9 cellular contexts compared by ENCODE assay signal in the genomic region with DNA sequence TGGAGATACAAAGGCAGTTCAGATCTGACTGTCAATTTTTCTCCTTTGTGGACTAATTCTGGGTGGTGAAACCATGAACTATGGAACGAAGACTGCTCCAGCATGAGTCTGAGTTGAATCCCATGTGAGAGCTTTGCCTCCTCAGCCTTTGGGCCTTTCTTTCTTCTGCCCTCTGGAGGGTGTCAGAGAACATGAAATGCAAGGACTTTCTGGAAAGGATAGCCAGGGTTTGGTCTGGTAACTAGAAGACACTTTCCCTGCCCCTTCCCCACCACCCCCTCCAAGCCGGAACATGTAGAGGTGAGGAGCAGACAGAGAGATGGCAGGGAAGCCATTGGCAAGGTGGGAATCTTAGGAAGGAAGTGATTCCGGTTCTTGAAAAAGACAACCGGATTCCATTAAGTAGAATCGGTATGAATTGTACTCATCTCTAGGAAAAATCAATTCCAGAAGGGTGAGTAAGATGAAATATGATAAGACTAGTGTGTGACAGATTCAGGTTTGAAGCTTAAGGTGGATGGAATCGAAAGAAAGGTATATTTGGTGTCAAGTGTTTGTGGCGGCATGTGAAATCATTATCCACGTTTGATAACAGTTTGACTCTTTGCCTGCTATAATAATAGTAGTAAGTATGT. TPM values are rescaled to one million over a fixed set of nuclear protein-coding genes. Genes with fewer than 3 reads are reported as not detected.
A peak's percentile ranks its signal among the peaks of the same experiment; 100 is the strongest.
DNase-seq lines count a peak whose midpoint lies in the region; ATAC-seq and TF ChIP-seq lines count a peak whose summit lies in the region.
"Had no signal": no experiment of that assay in that cellular context is flagged by ENCODE, and none has a peak within 500 bp of the region (broad histone marks: within the 10 kb centered on the region; RNA-seq: fewer than 3 reads in every experiment).

No MANE protein-coding gene starts in this region.

- H3K4me1 ChIP-seq in esophagus squamous epithelium (peaks cover 0 to 15% (median 14%) of the 10 kb centered on the region in 3 donors), ovary (ENCODE audit: insufficient read depth) (peaks cover 5% of the 10 kb centered on the region)

- peak; percentile 30 for DNase-seq in Daoy (ENCODE audit: low read depth)
- peak; percentile 43 for DNase-seq in NCI-H2227 treated with DMSO at 0.1 percent for 48 hours (lab: John Stamatoyannopoulos, UW)
- no peak for DNase-seq in esophagus squamous epithelium (lab: John Stamatoyannopoulos, UW)
- peak; percentile 44 for DNase-seq in myocyte (ENCODE audit: low read depth)
- DNase-seq in cerebellar cortex (ENCODE audit: low spot score): no peak
- no peak for DNase-seq in ovary

- no peaks in the 10 kb centered on the region for H3K27me3 ChIP-seq in esophagus squamous epithelium
- no peaks in the 10 kb centered on the region for H3K27me3 ChIP-seq in ovary

- peak in 2 of 6 experiments; percentile 14 to 19 for TF ChIP-seq CTCF in esophagus squamous epithelium (IDR thresholded peaks at IDR 0.05)
- no peak for TF ChIP-seq CTCF in ovary (IDR thresholded peaks at IDR 0.05)

- H3K27ac ChIP-seq in esophagus squamous epithelium: peak overlapping the region in 3 of 4 donors; percentile 80 to 90 (median 89)
- no peak overlapping the region for H3K27ac ChIP-seq in ovary
- H3K27ac ChIP-seq: skin epidermis had no signal

- intact Hi-C loops in esophagus squamous epithelium (cut with DNase I): loop anchor here (10.0 kb wide), 1 partner anchor 142 kb away; no protein-coding TSS in a partner anchor
- intact Hi-C loops in ovary (cut with DNase I): loop anchor here in 2 of 4 donors (5.0 to 10.0 kb wide), 3 partner anchors 36 to 142 kb away; no protein-coding TSS in a partner anchor

- TF ChIP-seq POLR2A in esophagus squamous epithelium (IDR thresholded peaks at IDR 0.05) (no peak), ovary (IDR thresholded peaks at IDR 0.05) (no peak)

- TF ChIP-seq EP300 in ovary (IDR thresholded peaks at IDR 0.05): no peak

- no peaks in the 10 kb centered on the region for H3K36me3 ChIP-seq in esophagus squamous epithelium
- no peaks in the 10 kb centered on the region for H3K36me3 ChIP-seq in ovary

- H3K9me3 ChIP-seq in esophagus squamous epithelium: no peaks in the 10 kb centered on the region
- no peaks in the 10 kb centered on the region for H3K9me3 ChIP-seq in ovary

- H3K4me3 ChIP-seq in esophagus squamous epithelium: peak overlapping the region in 1 of 4 donors; percentile 27
- no peak overlapping the region for H3K4me3 ChIP-seq in ovary
- H3K4me3 ChIP-seq: skin epidermis had no signal

- WGBS in esophagus squamous epithelium, 2 donors: 63% methylated on average over 5 to 8 of the region's 8 CpGs
- 72 to 80% (median 78%) methylated on average over 8 of the region's 8 CpGs for WGBS in ovary, 3 donors

- ATAC-seq in GM19023 (IDR thresholded peaks at IDR 0.05; ENCODE audit: unreplicated experiment) (no peak), HG02759 (IDR thresholded peaks at IDR 0.05; ENCODE audit: unreplicated experiment) (no peak)

RNA-seq across cellular contexts. Expression of gene FHL1, which starts 19.0 kb away (rescaled TPM):
- total RNA-seq in Daoy (2014; rRNA removed; shearing (Covaris generic)): 27.1 and 32.2 TPM in 2 replicates
- total RNA-seq in esophagus squamous epithelium (100 to 1,000 TPM in 2 of 4 donors, 10 to 100 TPM in 2; 17.1 to 509 (median 70.4) TPM), myocyte (501 and 805 TPM in 2 replicates), ovary (100 to 1,000 TPM in 3 of 7 donors, 10 to 100 TPM in 4; 62.0 to 313 (median 98.5) TPM)
- 262 TPM for polyA plus RNA-seq in myocyte (2012)
- polyA plus RNA-seq in ovary: 100 to 1,000 TPM in 1 of 2 donors, 10 to 100 TPM in 1; 97.0 to 508 TPM

Comparison
In these comparisons a context has a peak if more than half of its experiments do, and no peak if none do; other contexts are left out.
1. DNase-seq: peak in Daoy (single experiment), NCI-H2227 treated with DMSO at 0.1 percent for 48 hours (single experiment) and myocyte (single experiment); none in esophagus squamous epithelium (single experiment), cerebellar cortex (single experiment) and ovary (0 of 5).
2. H3K27ac ChIP-seq: peak in esophagus squamous epithelium (3 of 4); none in ovary (0 of 2).